In genomic region chr15:67456677-67457529, GRCh38 we compare ENCODE assay signal across 8 cellular contexts.
DNase-seq lines count a peak whose midpoint lies in the region; ATAC-seq and TF ChIP-seq lines count a peak whose summit lies in the region.

No MANE protein-coding gene starts in this region.

- H3K9me3 ChIP-seq in MG63: no peaks in the 10 kb centered on the region; the same call in 1 of the 2 replicates
- no peaks in the 10 kb centered on the region for H3K9me3 ChIP-seq in osteoblast (ENCODE audit: low read depth, low read length)
- no peaks in the 10 kb centered on the region for H3K9me3 ChIP-seq in thoracic aorta

- peak overlapping the region; percentile 32 for H2AFZ ChIP-seq in osteoblast (ENCODE audit: low read length)

- peaks cover 5% of the 10 kb centered on the region for H3K4me1 ChIP-seq in osteoblast (ENCODE audit: insufficient read depth, low read length)
- H3K4me1 ChIP-seq in thoracic aorta (ENCODE audit: control insufficient read depth in 1 of 2, low read depth in 2 of 2): no peaks in the 10 kb centered on the region

- DNase-seq in GM12864 (ENCODE audit: low read depth) (peak; percentile 40), MG63 (peak; percentile 63), SHP77 treated with DMSO at 0.1 percent for 48 hours (lab: John Stamatoyannopoulos, UW) (peak; percentile 31), foreskin melanocyte (peak; percentile 43), osteoblast (ENCODE audit: insufficient read length, low spot score, missing footprints) (peak; percentile 87), thoracic aorta (ENCODE audit: low spot score) (peak; percentile 19)
- peak; percentile 67 for DNase-seq in activated T-helper 9 cell treated with anti-CD3 and anti-CD28 coated beads, Interleukin-2, amount 50 U/mL, for 16 hours (ENCODE audit: low read depth)

- H3K4me3 ChIP-seq in GM12864 (ENCODE audit: low read depth, low read length) (no peak overlapping the region), MG63 (no peak overlapping the region), osteoblast (ENCODE audit: insufficient read depth, low read length) (no peak overlapping the region), thoracic aorta (no peak overlapping the region)

- H3K27ac ChIP-seq in osteoblast (ENCODE audit: low read depth, low read length) (no peak overlapping the region), thoracic aorta (no peak overlapping the region)

- H3K4me2 ChIP-seq in osteoblast (ENCODE audit: insufficient read depth, low read length): peak overlapping the region; percentile 13

- H3K79me2 ChIP-seq in osteoblast (ENCODE audit: insufficient read depth, low read length): no peaks in the 10 kb centered on the region

- H4K20me1 ChIP-seq in osteoblast (ENCODE audit: insufficient read depth, low read length): no peaks in the 10 kb centered on the region

- H3K36me3 ChIP-seq in MG63 (no peaks in the 10 kb centered on the region), osteoblast (ENCODE audit: insufficient read depth, low read length) (no peaks in the 10 kb centered on the region), thoracic aorta (no peaks in the 10 kb centered on the region)

- H3K27me3 ChIP-seq in MG63: no peaks in the 10 kb centered on the region
- no peaks in the 10 kb centered on the region for H3K27me3 ChIP-seq in osteoblast (ENCODE audit: insufficient read depth, low read length)
- H3K27me3 ChIP-seq in thoracic aorta (replicated peaks; ENCODE audit: insufficient read depth): no peaks in the 10 kb centered on the region

- ATAC-seq in thoracic aorta (ENCODE audit: insufficient number of reproducible peaks, low FRiP score, low read depth) (no peak), GM21447 (IDR thresholded peaks at IDR 0.05; ENCODE audit: unreplicated experiment) (no peak)

- peak; percentile 94 for TF ChIP-seq CTCF in GM12864 (IDR thresholded peaks at IDR 0.05; ENCODE audit: low read depth, low read length, missing control alignments)
- TF ChIP-seq CTCF in osteoblast (IDR thresholded peaks at IDR 0.05; ENCODE audit: extremely low read depth, low read depth, low read length): peak; percentile 90
- peak; percentile 79 for TF ChIP-seq CTCF in thoracic aorta (IDR thresholded peaks at IDR 0.05)

Comparison
In these comparisons a context has a peak if more than half of its experiments do, and no peak if none do; other contexts are left out.
1. DNase-seq: peak in every context shown above with its lines; median percentile 87 in osteoblast; 67 in activated T-helper 9 cell treated with anti-CD3 and anti-CD28 coated beads, Interleukin-2, amount 50 U/mL, for 16 hours; 63 in MG63; 43 in foreskin melanocyte; 40 in GM12864; 31 in SHP77 treated with DMSO at 0.1 percent for 48 hours; 19 in thoracic aorta.